1 cellular context compared by ENCODE assay signal in genomic region chr14:60553855-60554254, GRCh38.
TF ChIP-seq lines count a peak whose summit lies in the region.

No MANE protein-coding gene starts in this region.

TF ChIP-seq in K562, 482 proteins besides CTCF, POLR2A, EP300 and RAD21 (continued from another document):
- no peak for TF ChIP-seq CEBPG (CRISPR knock-in tag; IDR thresholded peaks at IDR 0.05)
- TF ChIP-seq CEBPG (tag; conservative IDR thresholded peaks at IDR 0.05 in 1 of 2, IDR thresholded peaks at IDR 0.05 in 1 of 2) = peak in 1 of 2 experiments; percentile 50; a peak in 2 of 4 replicates
- TF ChIP-seq MEIS2 (IDR thresholded peaks at IDR 0.05; ENCODE audit: partially characterized antibody) = no peak
